Comparison of ENCODE assay signal across 12 cellular contexts in genomic region chr4:7781993-7782392, GRCh38.
DNase-seq lines count a peak whose midpoint lies in the region; ATAC-seq and TF ChIP-seq lines count a peak whose summit lies in the region.
"Had no signal": no experiment of that assay in that cellular context is flagged by ENCODE, and none has a peak within 500 bp of the region (broad histone marks: within the 10 kb centered on the region; RNA-seq: fewer than 3 reads in every experiment).

No MANE protein-coding gene starts in this region.

- H2AK5ac ChIP-seq in H9 (ENCODE audit: insufficient read length, low read length) = no peak overlapping the region

- H3K79me2 ChIP-seq in H9 (ENCODE audit: insufficient read depth, low read length) = no peaks in the 10 kb centered on the region

- H3K4me3 ChIP-seq in heart left ventricle = no peak overlapping the region

- H4K5ac ChIP-seq in H9 (ENCODE audit: insufficient read length, low read depth, low read length) = no peak overlapping the region

- no peak overlapping the region for H3T11ph ChIP-seq in H9 (ENCODE audit: low read length)

- H2AFZ ChIP-seq in H9 (ENCODE audit: low read length) = no peak overlapping the region

- H3K27ac ChIP-seq in heart left ventricle = peak overlapping the region in 11 of 12 donors; percentile 23 to 78 (median 59)
- no peak overlapping the region for H3K27ac ChIP-seq in H9 (ENCODE audit: insufficient read length, low read depth, low read length)

- no peaks in the 10 kb centered on the region for H3K79me1 ChIP-seq in H9 (ENCODE audit: insufficient read depth, low read depth, low read length, poor library complexity, severe bottlenecking)

- peaks cover 76% of the 10 kb centered on the region for H3K36me3 Mint-ChIP-seq in activated T-helper 17 cell treated with anti-CD3 and anti-CD28 coated beads, Interleukin-2, amount 50 U/mL, for 72 hours (ENCODE audit: low read depth)
- peaks cover 6 to 29% (median 24%) of the 10 kb centered on the region in 3 experiments for H3K36me3 Mint-ChIP-seq in H9 (ENCODE audit: insufficient read depth in 1 of 3, low read depth in 3 of 3)

- no peaks in the 10 kb centered on the region for H3K9me3 Mint-ChIP-seq in activated T-helper 17 cell treated with anti-CD3 and anti-CD28 coated beads, Interleukin-2, amount 50 U/mL, for 72 hours
- H3K9me3 Mint-ChIP-seq in H9 = no peaks in the 10 kb centered on the region
- H3K9me3 Mint-ChIP-seq: CD8-positive, alpha-beta T cell had no signal

- peaks cover 28% of the 10 kb centered on the region for H3K4me1 Mint-ChIP-seq in activated T-helper 17 cell treated with anti-CD3 and anti-CD28 coated beads, Interleukin-2, amount 50 U/mL, for 72 hours
- no peaks in the 10 kb centered on the region; a peak in 1 of 4 replicates for H3K4me1 Mint-ChIP-seq in H9

- no peaks in the 10 kb centered on the region for H3K9me3 ChIP-seq in heart left ventricle
- no peaks in the 10 kb centered on the region for H3K9me3 ChIP-seq in H9 (ENCODE audit: control insufficient read depth, low read depth, low read length)

- H2BK15ac ChIP-seq in H9 (ENCODE audit: low read depth, low read length) = no peak overlapping the region

- peak; percentile 39 for DNase-seq in ELR (ENCODE audit: low read depth)
- no peak for DNase-seq in heart left ventricle
- DNase-seq in posterior vena cava (ENCODE audit: low spot score) = peak; percentile 38
- DNase-seq in pons (ENCODE audit: low spot score) = no peak
- no peak for DNase-seq in DMS79 treated with DMSO at 0.1 percent for 48 hours (lab: John Stamatoyannopoulos, UW)
- DNase-seq in H9 = no peak
- DNase-seq: CD8-positive, alpha-beta T cell; PC-3; stimulated activated naive CD4-positive, alpha-beta T cell treated with Interleukin-2 at 50 U/mL for 16 hours; SW 1271 had no signal

- H3K4ac ChIP-seq in H9 (ENCODE audit: low read depth, low read length) = no peak overlapping the region

- H3K27me3 ChIP-seq in heart left ventricle = no peaks in the 10 kb centered on the region
- no peaks in the 10 kb centered on the region for H3K27me3 ChIP-seq in H9 (ENCODE audit: insufficient read depth, low read length)

- no peak overlapping the region for H3K9ac ChIP-seq in H9 (ENCODE audit: extremely low read depth, insufficient read length, low read length)

- H2BK5ac ChIP-seq in H9 (ENCODE audit: insufficient read length, low read length) = no peak overlapping the region

- H3K27ac Mint-ChIP-seq in activated T-helper 17 cell treated with anti-CD3 and anti-CD28 coated beads, Interleukin-2, amount 50 U/mL, for 72 hours = peak overlapping the region; percentile 65
- H3K27ac Mint-ChIP-seq in H9 = peak overlapping the region in 1 of 3 experiments; percentile 7; a peak in 2 of 7 replicates

- no peak overlapping the region for H3K14ac ChIP-seq in H9 (ENCODE audit: insufficient read depth, low read length)

- H3K23ac ChIP-seq in H9 (ENCODE audit: insufficient read length, low read depth, low read length) = no peak overlapping the region

- no peak overlapping the region for H3K56ac ChIP-seq in H9 (ENCODE audit: insufficient read length, low read depth, low read length)

- intact Hi-C loops in heart left ventricle (cut with DNase I) = no loop called here
- intact Hi-C loops in posterior vena cava (cut with DNase I) = no loop called here

- H4K8ac ChIP-seq in H9 (replicated peaks; ENCODE audit: insufficient read length, low read depth, low read length) = no peak overlapping the region

- H3K27me3 Mint-ChIP-seq in activated T-helper 17 cell treated with anti-CD3 and anti-CD28 coated beads, Interleukin-2, amount 50 U/mL, for 72 hours = no peaks in the 10 kb centered on the region
- no peaks in the 10 kb centered on the region for H3K27me3 Mint-ChIP-seq in H9 (ENCODE audit: low read depth)

- H3K4me1 ChIP-seq in heart left ventricle (peaks cover 12 to 58% (median 35%) of the 10 kb centered on the region in 12 donors), H9 (ENCODE audit: insufficient read depth, low read length) (no peaks in the 10 kb centered on the region)

- no peaks in the 10 kb centered on the region for H3K23me2 ChIP-seq in H9 (ENCODE audit: insufficient read length, low read depth, low read length, poor library complexity, severe bottlenecking)

- no peak overlapping the region for H3K18ac ChIP-seq in H9 (ENCODE audit: insufficient read length, low read depth, low read length)

- peaks cover 0 to 39% (median 20%) of the 10 kb centered on the region in 9 donors for H3K36me3 ChIP-seq in heart left ventricle

- H3K4me2 ChIP-seq in H9 (ENCODE audit: insufficient read depth, insufficient read length, low read length) = no peak overlapping the region

- no peaks in the 10 kb centered on the region for H4K20me1 ChIP-seq in H9 (ENCODE audit: control insufficient read depth, insufficient read depth, insufficient read length)

- H2BK120ac ChIP-seq in H9 (ENCODE audit: low read depth, low read length, poor library complexity, severe bottlenecking) = no peak overlapping the region

- H3K4me3 Mint-ChIP-seq in activated T-helper 17 cell treated with anti-CD3 and anti-CD28 coated beads, Interleukin-2, amount 50 U/mL, for 72 hours = peak overlapping the region; percentile 57
- no peak overlapping the region for H3K4me3 Mint-ChIP-seq in H9
- H3K4me3 Mint-ChIP-seq: CD8-positive, alpha-beta T cell had no signal

- no peak overlapping the region for H2BK20ac ChIP-seq in H9 (ENCODE audit: low read depth, low read length, poor library complexity, severe bottlenecking)

- H4K91ac ChIP-seq in H9 (ENCODE audit: insufficient read length, low read depth, low read length) = no peak overlapping the region

- WGBS in heart left ventricle, 4 donors = 64 to 69% (median 65%) methylated on average over 17 of the region's 17 CpGs
- no CpG with 5 or more reads among the region's 17 CpGs for WGBS in H9 (ENCODE audit: extremely low coverage, insufficient read length, low lambda C conversion rate)

- no peak overlapping the region for H2BK12ac ChIP-seq in H9 (ENCODE audit: insufficient read length, low read depth, low read length)

- no peak for TF ChIP-seq POLR2A in heart left ventricle (IDR thresholded peaks at IDR 0.05)

- ATAC-seq in activated T-helper 17 cell treated with anti-CD3 and anti-CD28 coated beads, Interleukin-2, amount 50 U/mL, for 72 hours (replicated peaks) = no peak
- peak in 1 of 4 donors; percentile 15 for ATAC-seq in heart left ventricle
- no peak for ATAC-seq in esophagus mucosa
- ATAC-seq: CD8-positive, alpha-beta T cell; PC-3 had no signal

- TF ChIP-seq CTCF in heart left ventricle (IDR thresholded peaks at IDR 0.05) (no peak), H9 (conservative IDR thresholded peaks at IDR 0.05) (no peak)

Comparison
In these comparisons a context has a peak if more than half of its experiments do, and no peak if none do; other contexts are left out.
1. DNase-seq: peak in ELR (single experiment) and posterior vena cava (single experiment); none in heart left ventricle (0 of 5), pons (single experiment), DMS79 treated with DMSO at 0.1 percent for 48 hours (single experiment) and H9 (single experiment).